8 cellular contexts compared by ENCODE assay signal in the genomic region with DNA sequence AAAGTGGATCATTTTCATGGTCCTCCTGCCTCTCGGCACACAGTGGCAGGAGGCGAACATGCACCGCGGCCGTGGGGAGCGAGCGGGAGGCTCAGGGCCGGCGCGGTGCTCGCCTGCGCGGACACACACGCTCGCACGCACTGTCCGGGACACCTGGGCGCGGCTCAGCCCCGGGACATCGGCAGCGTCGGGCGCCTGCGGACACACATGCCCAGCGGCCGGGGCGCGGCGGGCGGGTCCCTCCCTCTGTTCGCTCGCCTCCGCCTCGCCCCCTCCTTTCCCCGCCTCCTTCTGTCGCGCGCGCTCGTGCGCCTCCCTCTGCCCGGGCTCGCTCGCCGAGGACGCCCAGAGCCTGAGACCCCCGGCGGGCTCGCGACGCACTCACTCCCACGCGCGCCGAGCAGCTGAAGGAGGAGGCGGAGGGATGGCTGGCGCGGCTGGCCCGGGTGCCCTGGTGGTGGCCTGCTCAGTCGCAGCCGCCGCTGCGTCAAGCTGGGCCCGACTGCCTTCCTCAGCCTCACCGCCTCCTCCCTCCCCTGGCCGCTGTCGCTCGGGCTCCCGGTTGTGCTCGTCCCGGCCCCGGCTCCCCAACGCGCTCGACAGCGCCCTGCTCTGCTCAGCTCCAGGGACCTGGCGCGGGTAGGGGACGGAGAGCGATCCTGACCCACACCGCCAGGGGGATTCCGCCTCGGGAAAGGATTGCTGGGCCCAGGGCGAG. TPM values are rescaled to one million over a fixed set of nuclear protein-coding genes. Genes with fewer than 3 reads are reported as not detected.
DNase-seq lines count a peak whose midpoint lies in the region; ATAC-seq and TF ChIP-seq lines count a peak whose summit lies in the region.

A gene (minus strand): TSS at position 230 of the 718 bp plus-strand sequence. CDS start 170 bp downstream, at position 60.

- DNase-seq in GM10266 (ENCODE audit: extremely low spot score) (no peak), NCI-H446 treated with DMSO at 0.1 percent for 48 hours (lab: John Stamatoyannopoulos, UW) (peak; percentile 33), adipocyte (ENCODE audit: low read depth) (peak; percentile 89), cardiac septum (ENCODE audit: low spot score) (peak; percentile 92), occipital lobe (lab: John Stamatoyannopoulos, UW) (peak; percentile 61)

- peak within 1 kb of the TSS; percentile 60 for H3K9ac ChIP-seq in adipocyte (ENCODE audit: low read length)

- peaks cover 12% of the 10 kb centered on the region for H3K4me1 ChIP-seq in adipocyte (ENCODE audit: control insufficient read depth, insufficient read depth, low read length)

- H3K27me3 ChIP-seq in adipocyte (replicated peaks; ENCODE audit: control insufficient read depth, insufficient read depth, low read length), result peaks cover 7% of the 10 kb centered on the region

- H3K4me3 ChIP-seq in adipocyte (ENCODE audit: low read length), result peak within 1 kb of the TSS; percentile 81

- H3K9me3 ChIP-seq in adipocyte (ENCODE audit: control insufficient read depth, low read length), result no peaks in the 10 kb centered on the region

- TF ChIP-seq CTCF in GM10266 (IDR thresholded peaks at IDR 0.05; ENCODE audit: control insufficient read depth, insufficient read depth, low read depth, missing control alignments), result peak; percentile 10

- intact Hi-C loops in cardiac septum (cut with DNase I), result loop anchor here (2.0 to 5.0 kb wide), 4 partner anchors 71 to 320 kb away; no protein-coding TSS in a partner anchor

- ATAC-seq in HG02938 (IDR thresholded peaks at IDR 0.05; ENCODE audit: unreplicated experiment), result peak; percentile 47
- ATAC-seq in HG02623 (IDR thresholded peaks at IDR 0.05; ENCODE audit: unreplicated experiment), result no peak
- ATAC-seq in GM18868 (IDR thresholded peaks at IDR 0.05; ENCODE audit: unreplicated experiment), result no peak

- no peaks in the 10 kb centered on the region for H3K36me3 ChIP-seq in adipocyte (ENCODE audit: control insufficient read depth, insufficient read depth, low read length, severe bottlenecking)

RNA-seq across cellular contexts. Expression of the gene that starts here (rescaled TPM):
- 123 TPM for total RNA-seq in cardiac septum
- total RNA-seq in occipital lobe, result 68.8 TPM
